ENCODE assay signal across 10 cellular contexts in genomic region chr4:82367438-82368097, GRCh38. TPM values are rescaled to one million over a fixed set of nuclear protein-coding genes. Genes with fewer than 3 reads are reported as not detected.
DNase-seq lines count a peak whose midpoint lies in the region; ATAC-seq and TF ChIP-seq lines count a peak whose summit lies in the region.
"Had no signal": no experiment of that assay in that cellular context is flagged by ENCODE, and none has a peak within 500 bp of the region (broad histone marks: within the 10 kb centered on the region; RNA-seq: fewer than 3 reads in every experiment).

No MANE protein-coding gene starts in this region.

- BruUV-seq in MCF 10A (replicated peaks; lab: Mats Ljungman, UMichigan) = no TSS peak

- no peak overlapping the region for H3K27ac ChIP-seq in SU-DHL-6 (ENCODE audit: low read depth, low read length)
- H3K27ac ChIP-seq in coronary artery = no peak overlapping the region
- H3K27ac ChIP-seq in rectal smooth muscle tissue (ENCODE audit: low read depth, low read length) = no peak overlapping the region
- H3K27ac ChIP-seq in sigmoid colon = no peak overlapping the region

- peaks cover 18% of the 10 kb centered on the region for H3K4me1 ChIP-seq in rectal smooth muscle tissue (ENCODE audit: control insufficient read depth, insufficient read depth, low read length)
- peaks cover 0 to 97% (median 93%) of the 10 kb centered on the region in 4 donors for H3K4me1 ChIP-seq in sigmoid colon

- peaks cover 40% of the 10 kb centered on the region for H3K36me3 ChIP-seq in SU-DHL-6 (ENCODE audit: low read length)
- peaks cover 3% of the 10 kb centered on the region for H3K36me3 ChIP-seq in rectal smooth muscle tissue (ENCODE audit: control insufficient read depth, insufficient read depth, low read length)
- peaks cover 0 to 6% (median 0%) of the 10 kb centered on the region in 4 donors for H3K36me3 ChIP-seq in sigmoid colon

- no peaks in the 10 kb centered on the region for H3K27me3 Mint-ChIP-seq in activated CD8-positive, alpha-beta memory T cell treated with anti-CD3 and anti-CD28 coated beads, Interleukin-2, amount 10 ng/mL, durations not matched to agents 7 days and 5 days
- no peaks in the 10 kb centered on the region for H3K27me3 Mint-ChIP-seq in MCF 10A (ENCODE audit: insufficient read depth, unreplicated experiment)

- H3K9me2 ChIP-seq in SU-DHL-6 (replicated peaks; ENCODE audit: insufficient read depth, low read length) = no peaks in the 10 kb centered on the region

- peak; percentile 34 for ATAC-seq in activated CD8-positive, alpha-beta memory T cell treated with anti-CD3 and anti-CD28 coated beads, Interleukin-2, amount 10 ng/mL, durations not matched to agents 7 days and 5 days
- ATAC-seq in GM21528 (IDR thresholded peaks at IDR 0.05; ENCODE audit: low FRiP score, unreplicated experiment) = no peak

- H3K9me3 Mint-ChIP-seq in activated CD8-positive, alpha-beta memory T cell treated with anti-CD3 and anti-CD28 coated beads, Interleukin-2, amount 10 ng/mL, durations not matched to agents 7 days and 5 days (ENCODE audit: low read depth) = no peaks in the 10 kb centered on the region
- H3K9me3 Mint-ChIP-seq in MCF 10A (ENCODE audit: unreplicated experiment) = no peaks in the 10 kb centered on the region

- TF ChIP-seq CTCF in SU-DHL-6 (IDR thresholded peaks at IDR 0.05; ENCODE audit: insufficient read depth, low read length, poor library complexity, severe bottlenecking) (no peak), coronary artery (IDR thresholded peaks at IDR 0.05) (no peak), sigmoid colon (IDR thresholded peaks at IDR 0.05) (no peak), MCF 10A (IDR thresholded peaks at IDR 0.05; ENCODE audit: unreplicated experiment) (no peak)

- H3F3A ChIP-seq in SU-DHL-6 (ENCODE audit: insufficient read depth) = no peaks in the 10 kb centered on the region; the same call in 1 of the 2 replicates

- H3K4me3 ChIP-seq in SU-DHL-6 (ENCODE audit: insufficient read depth, low read length, poor library complexity, severe bottlenecking) (no peak overlapping the region), coronary artery (peak overlapping the region; percentile 38), rectal smooth muscle tissue (ENCODE audit: low read length) (peak overlapping the region; percentile 1), sigmoid colon (no peak overlapping the region)

- peak overlapping the region; percentile 89 for H3K4me2 ChIP-seq in SU-DHL-6 (ENCODE audit: low read depth, low read length, poor library complexity, severe bottlenecking)

- no peaks in the 10 kb centered on the region for H3K9me3 ChIP-seq in SU-DHL-6 (ENCODE audit: insufficient read depth, low read length)
- no peaks in the 10 kb centered on the region for H3K9me3 ChIP-seq in sigmoid colon

- H3K4me3 Mint-ChIP-seq in activated CD8-positive, alpha-beta memory T cell treated with anti-CD3 and anti-CD28 coated beads, Interleukin-2, amount 10 ng/mL, durations not matched to agents 7 days and 5 days = peak overlapping the region; percentile 32
- no peak overlapping the region for H3K4me3 Mint-ChIP-seq in MCF 10A (ENCODE audit: unreplicated experiment)

- no peak for TF ChIP-seq EP300 in sigmoid colon (IDR thresholded peaks at IDR 0.05)

- 42 to 52% methylated on average over 5 of the region's 5 CpGs for WGBS in sigmoid colon, 2 donors

- H2AFZ ChIP-seq in SU-DHL-6 (ENCODE audit: low read depth, low read length, severe bottlenecking) = no peak overlapping the region

- intact Hi-C loops in sigmoid colon (cut with DNase I) = no loop called here
- intact Hi-C loops in MCF 10A (cut with micrococcal nuclease) = no loop called here

- peaks cover 77% of the 10 kb centered on the region for H3K4me1 Mint-ChIP-seq in activated CD8-positive, alpha-beta memory T cell treated with anti-CD3 and anti-CD28 coated beads, Interleukin-2, amount 10 ng/mL, durations not matched to agents 7 days and 5 days
- peaks cover 45% of the 10 kb centered on the region for H3K4me1 Mint-ChIP-seq in MCF 10A (ENCODE audit: insufficient read depth, unreplicated experiment)

- no peaks in the 10 kb centered on the region for H3K27me3 ChIP-seq in SU-DHL-6 (ENCODE audit: low read length)
- H3K27me3 ChIP-seq in rectal smooth muscle tissue (ENCODE audit: control insufficient read depth, insufficient read depth, low read length) = no peaks in the 10 kb centered on the region
- no peaks in the 10 kb centered on the region for H3K27me3 ChIP-seq in sigmoid colon

- CTCF ChIA-PET in activated CD8-positive, alpha-beta memory T cell treated with anti-CD3 and anti-CD28 coated beads, Interleukin-2, amount 10 ng/mL, durations not matched to agents 7 days and 5 days (lab: Charles Lee) = interaction anchor here (1.4 to 3.2 kb wide), 3 partner anchors 15 to 61 kb away, joined by 3 to 13 read pairs (median 3); no protein-coding TSS in a partner anchor
- CTCF ChIA-PET in MCF 10A (lab: Yijun Ruan, JAX) = interaction anchor here (0.6 to 1.4 kb wide), 4 partner anchors 10 to 935 kb away, joined by 3 to 4 read pairs (median 3); no protein-coding TSS in a partner anchor

- peak overlapping the region; percentile 68 for H3K27ac Mint-ChIP-seq in activated CD8-positive, alpha-beta memory T cell treated with anti-CD3 and anti-CD28 coated beads, Interleukin-2, amount 10 ng/mL, durations not matched to agents 7 days and 5 days
- H3K27ac Mint-ChIP-seq in MCF 10A (ENCODE audit: low read depth, unreplicated experiment) = no peak overlapping the region

- POLR2A ChIA-PET in MCF 10A (lab: Yijun Ruan, JAX) = interaction anchor here (0.5 to 2.5 kb wide), 5 partner anchors 8 to 747 kb away, joined by 3 to 7 read pairs (median 6); no protein-coding TSS in a partner anchor

- no peak for TF ChIP-seq POLR2A in sigmoid colon (IDR thresholded peaks at IDR 0.05)

- peaks cover 61% of the 10 kb centered on the region for H4K20me1 ChIP-seq in SU-DHL-6 (ENCODE audit: low read depth, low read length)

- H3K36me3 Mint-ChIP-seq in activated CD8-positive, alpha-beta memory T cell treated with anti-CD3 and anti-CD28 coated beads, Interleukin-2, amount 10 ng/mL, durations not matched to agents 7 days and 5 days = peaks cover 71% of the 10 kb centered on the region
- peaks cover 61% of the 10 kb centered on the region for H3K36me3 Mint-ChIP-seq in MCF 10A (ENCODE audit: insufficient read depth, unreplicated experiment)

- DNase-seq in activated CD8-positive, alpha-beta memory T cell treated with anti-CD3 and anti-CD28 coated beads, Interleukin-2, amount 10 ng/mL, durations not matched to agents 7 days and 5 days = no peak
- DNase-seq in activated CD8-positive, alpha-beta memory T cell treated with anti-CD3 and anti-CD28 coated beads, Interleukin-2, amount 50 U/mL, for 4 hours = no peak
- DNase-seq in coronary artery (ENCODE audit: low spot score) (no peak), sigmoid colon (no peak), MCF 10A (ENCODE audit: unreplicated experiment) (no peak)
- DNase-seq: aorta, NCI-H446 had no signal

- peaks cover 99% of the 10 kb centered on the region for H3K79me2 ChIP-seq in SU-DHL-6 (ENCODE audit: insufficient read depth, low read length)

- H3K9ac ChIP-seq in SU-DHL-6 (ENCODE audit: low read length) (no peak overlapping the region), rectal smooth muscle tissue (ENCODE audit: low read length) (no peak overlapping the region)

RNA-seq across cellular contexts. Expression of gene HNRNPD, which starts 6.2 kb away (rescaled TPM):
- total RNA-seq in activated CD8-positive, alpha-beta memory T cell treated with anti-CD3 and anti-CD28 coated beads, Interleukin-2, amount 10 ng/mL, durations not matched to agents 7 days and 5 days = 100 to 1,000 TPM; 385 to 421 TPM
- total RNA-seq in sigmoid colon (100 to 1,000 TPM in 1 of 4 donors, 10 to 100 TPM in 3; 64.6 to 124 (median 78.0) TPM), MCF 10A (2022) (190 and 308 TPM in 2 replicates)
- 100 to 1,000 TPM in 1 of 3 donors, 10 to 100 TPM in 2; 80.9 to 193 (median 94.3) TPM for polyA plus RNA-seq in sigmoid colon

Comparison
In these comparisons a context has a peak if more than half of its experiments do, and no peak if none do; other contexts are left out.
1. H3K4me3 ChIP-seq: peak in coronary artery (single experiment) and rectal smooth muscle tissue (single experiment); none in SU-DHL-6 (single experiment) and sigmoid colon (0 of 4).